In genomic region chr11:67301951-67302516, GRCh38 we compare ENCODE assay signal across 8 cellular contexts. TPM values are rescaled to one million over a fixed set of nuclear protein-coding genes. Genes with fewer than 3 reads are reported as not detected.
DNase-seq lines count a peak whose midpoint lies in the region; ATAC-seq and TF ChIP-seq lines count a peak whose summit lies in the region.

No MANE protein-coding gene starts in this region.

- no peak overlapping the region for H2AFZ ChIP-seq in osteoblast (ENCODE audit: low read length)

- in situ Hi-C loops in HAP-1 (cut with MboI; ENCODE audit: low sequenced_read_pairs): no loop called here

- H3K4me3 Mint-ChIP-seq in T-helper 17 cell: peak overlapping the region; percentile 74

- H3K27ac Mint-ChIP-seq in T-helper 17 cell: peak overlapping the region; percentile 61

- H3K4me1 Mint-ChIP-seq in T-helper 17 cell: peaks cover 18% of the 10 kb centered on the region

- H3K27me3 Mint-ChIP-seq in T-helper 17 cell: no peaks in the 10 kb centered on the region

- no peak for TF ChIP-seq CTCF in foreskin fibroblast (IDR thresholded peaks at IDR 0.05; ENCODE audit: low read depth, low read length)
- TF ChIP-seq CTCF in osteoblast (IDR thresholded peaks at IDR 0.05; ENCODE audit: extremely low read depth, low read depth, low read length): no peak

- H3K4me1 ChIP-seq in HAP-1 (peaks cover 18% of the 10 kb centered on the region), osteoblast (ENCODE audit: insufficient read depth, low read length) (peaks cover 16% of the 10 kb centered on the region)

- DNase-seq in AG08395 (ENCODE audit: low spot score): peak; percentile 46
- peak; percentile 25 to 62 for DNase-seq in HAP-1 (ENCODE audit: low spot score in 2 of 2)
- peak in 1 of 3 donors; percentile 6 for DNase-seq in T-helper 17 cell
- peak; percentile 54 to 75 for DNase-seq in foreskin fibroblast
- peak; percentile 88 for DNase-seq in osteoblast (ENCODE audit: insufficient read length, low spot score, missing footprints)
- no peak for DNase-seq in SKM-1 treated with dmso at 0.1 percent for 144 hours (lab: John Stamatoyannopoulos, UW; ENCODE audit: unreplicated experiment)
- no peak for DNase-seq in HuH-7.5 (ENCODE audit: low spot score)

- H3K4me2 ChIP-seq in osteoblast (ENCODE audit: insufficient read depth, low read length): no peak overlapping the region

- H3K36me3 Mint-ChIP-seq in T-helper 17 cell (ENCODE audit: low read depth): peaks cover under 1% of the 10 kb centered on the region

- peaks cover 19% of the 10 kb centered on the region for H4K20me1 ChIP-seq in osteoblast (ENCODE audit: insufficient read depth, low read length)

- ATAC-seq in T-helper 17 cell (no peak), GM18520 (IDR thresholded peaks at IDR 0.05; ENCODE audit: unreplicated experiment) (no peak)

- peaks cover 9% of the 10 kb centered on the region for H3K36me3 ChIP-seq in HAP-1 (replicated peaks)
- H3K36me3 ChIP-seq in osteoblast (ENCODE audit: insufficient read depth, low read length): peaks cover 35% of the 10 kb centered on the region

- peaks cover 14% of the 10 kb centered on the region for H3K79me2 ChIP-seq in osteoblast (ENCODE audit: insufficient read depth, low read length)

- H3K4me3 ChIP-seq in HAP-1 (peak overlapping the region; percentile 72; the same call in 1 of the 2 replicates), foreskin fibroblast (ENCODE audit: low read depth in 1 of 2, low read length in 2 of 2) (no peak overlapping the region), osteoblast (ENCODE audit: insufficient read depth, low read length) (no peak overlapping the region)

- no peaks in the 10 kb centered on the region for H3K9me3 ChIP-seq in HAP-1
- no peaks in the 10 kb centered on the region for H3K9me3 ChIP-seq in T-helper 17 cell (ENCODE audit: control insufficient read depth, low read length, poor library complexity, severe bottlenecking)
- H3K9me3 ChIP-seq in osteoblast (ENCODE audit: low read depth, low read length): no peaks in the 10 kb centered on the region

- no peak overlapping the region for H3K27ac ChIP-seq in osteoblast (ENCODE audit: low read depth, low read length)

- H3K27me3 ChIP-seq in HAP-1 (ENCODE audit: low read depth) (no peaks in the 10 kb centered on the region), osteoblast (ENCODE audit: insufficient read depth, low read length) (no peaks in the 10 kb centered on the region)

RNA-seq across cellular contexts. Expression of gene SSH3, which starts 1.3 kb away (rescaled TPM):
- 10 to 100 TPM; 12.8 to 17.8 TPM for total RNA-seq in T-helper 17 cell
- 13.3 and 25.0 TPM in 2 replicates for total RNA-seq in osteoblast

RNA-seq across cellular contexts. Expression of gene ANKRD13D, which starts 12.9 kb away (rescaled TPM):
- total RNA-seq in T-helper 17 cell: 100 to 1,000 TPM; 174 to 220 TPM
- 33.0 and 34.4 TPM in 2 replicates for total RNA-seq in osteoblast

RNA-seq across cellular contexts. Expression of gene GRK2, which starts 35.8 kb away (rescaled TPM):
- total RNA-seq in T-helper 17 cell (100 to 1,000 TPM; 264 to 276 TPM), osteoblast (21.4 and 23.6 TPM in 2 replicates)

RNA-seq across cellular contexts. Expression of gene POLD4, which starts 51.3 kb away (rescaled TPM):
- total RNA-seq in T-helper 17 cell: 10 to 100 TPM; 45.9 to 61.0 TPM
- total RNA-seq in osteoblast: 43.3 and 59.4 TPM in 2 replicates

Comparison
In these comparisons a context has a peak if more than half of its experiments do, and no peak if none do; other contexts are left out.
1. DNase-seq: peak in AG08395 (single experiment), HAP-1 (2 of 2), foreskin fibroblast (2 of 2) and osteoblast (single experiment); none in SKM-1 treated with dmso at 0.1 percent for 144 hours (single experiment) and HuH-7.5 (single experiment).
2. RNA of gene GRK2, which starts 35.8 kb away (total RNA-seq): 264 to 276 TPM in T-helper 17 cell; 21.4 to 23.6 TPM in osteoblast; every median in the first group is over 10 times any median in the second.